Comparison of ENCODE assay signal across 20 cellular contexts in genomic region chr2:10271509-10271908, GRCh38. TPM values are rescaled to one million over a fixed set of nuclear protein-coding genes. Genes with fewer than 3 reads are reported as not detected.
A peak's percentile ranks its signal among the peaks of the same experiment; 100 is the strongest.
DNase-seq lines count a peak whose midpoint lies in the region; ATAC-seq and TF ChIP-seq lines count a peak whose summit lies in the region.
"Had no signal": no experiment of that assay in that cellular context is flagged by ENCODE, and none has a peak within 500 bp of the region (broad histone marks: within the 10 kb centered on the region; RNA-seq: fewer than 3 reads in every experiment).

No MANE protein-coding gene starts in this region.

- BruUV-seq in PC-3 (replicated peaks; lab: Mats Ljungman, UMichigan), result no TSS peak

- H3K27me3 ChIP-seq in H7 (ENCODE audit: control insufficient read depth, insufficient read depth, low read length) (no peaks in the 10 kb centered on the region), PC-3 (ENCODE audit: low read length) (no peaks in the 10 kb centered on the region), endodermal cell (ENCODE audit: control insufficient read depth, insufficient read depth, low read length, poor library complexity, severe bottlenecking) (no peaks in the 10 kb centered on the region), trophoblast cell (ENCODE audit: insufficient read depth, low read length) (no peaks in the 10 kb centered on the region)
- H3K27me3 ChIP-seq: dorsolateral prefrontal cortex had no signal

- H3K9me3 ChIP-seq in PC-3 (ENCODE audit: low read length) (no peaks in the 10 kb centered on the region), endodermal cell (ENCODE audit: control insufficient read depth, low read length) (no peaks in the 10 kb centered on the region), trophoblast cell (ENCODE audit: insufficient read depth, low read depth, low read length) (peaks cover 6% of the 10 kb centered on the region)

- H2BK5ac ChIP-seq in trophoblast cell (ENCODE audit: low read depth, low read length, poor library complexity), result no peak overlapping the region

- CTCF ChIA-PET in PC-3 (lab: Charles Lee), result interaction anchor here (0.6 kb wide), 3 partner anchors 34 to 138 kb away, joined by 3 to 4 read pairs (median 3); no protein-coding TSS in a partner anchor

- H2AK5ac ChIP-seq in trophoblast cell (ENCODE audit: low read length), result no peak overlapping the region

- H3K9me3 Mint-ChIP-seq in endodermal cell, result no peaks in the 10 kb centered on the region
- H3K9me3 Mint-ChIP-seq: CD8-positive, alpha-beta T cell; HFFc6; T-helper 1 cell treated with Interleukin-12 subunit alpha and Interleukin-12 subunit beta and Interleukin-4 antibody, amounts not matched to agents 30 μg/mL and 1 μg/mL, for 36 hours had no signal

- H3K4me3 ChIP-seq in H7 (ENCODE audit: insufficient read depth, low read depth, low read length), result no peak overlapping the region
- H3K4me3 ChIP-seq in PC-3 (ENCODE audit: low read length), result no peak overlapping the region
- no peak overlapping the region for H3K4me3 ChIP-seq in endodermal cell (ENCODE audit: low read length)
- peak overlapping the region; percentile 18 for H3K4me3 ChIP-seq in trophoblast cell (ENCODE audit: low read depth, low read length)
- H3K4me3 ChIP-seq: dorsolateral prefrontal cortex had no signal

- H3K36me3 ChIP-seq in H7 (replicated peaks; ENCODE audit: control insufficient read depth, insufficient read depth, low read length), result no peaks in the 10 kb centered on the region
- no peaks in the 10 kb centered on the region for H3K36me3 ChIP-seq in PC-3 (ENCODE audit: low read depth, low read length)
- no peaks in the 10 kb centered on the region for H3K36me3 ChIP-seq in endodermal cell (ENCODE audit: control insufficient read depth, insufficient read depth, low read length)
- H3K36me3 ChIP-seq in trophoblast cell (ENCODE audit: control insufficient read depth in 1 of 2, insufficient read depth in 2 of 2, low read length in 2 of 2), result peaks cover 0 to 2% of the 10 kb centered on the region in 2 experiments

- no peak overlapping the region for H3K27ac Mint-ChIP-seq in endodermal cell
- H3K27ac Mint-ChIP-seq: CD8-positive, alpha-beta T cell; HFFc6; T-helper 1 cell treated with Interleukin-12 subunit alpha and Interleukin-12 subunit beta and Interleukin-4 antibody, amounts not matched to agents 30 μg/mL and 1 μg/mL, for 36 hours had no signal

- peak overlapping the region; percentile 20; the same call in 1 of the 2 replicates for H3K4me2 ChIP-seq in PC-3 (ENCODE audit: low read length)
- H3K4me2 ChIP-seq in trophoblast cell (ENCODE audit: low read length), result no peak overlapping the region

- peak; percentile 43 for DNase-seq in H7
- DNase-seq in PC-3, result no peak
- DNase-seq in endodermal cell, result peak; percentile 33
- no peak for DNase-seq in trophoblast cell
- no peak for DNase-seq in amygdala (lab: John Stamatoyannopoulos, UW)
- no peak for DNase-seq in T-helper 2 cell
- DNase-seq: activated CD4-positive, alpha-beta T cell treated with anti-CD3 and anti-CD28 coated beads for 4 hours; anterior cingulate cortex; caudate nucleus; DMS53; GDM1; HFFc6; Karpas-422; NCI-H1694 treated with DMSO at 0.1 percent for 48 hours; NCI-H82 had no signal

- H4K91ac ChIP-seq in trophoblast cell (ENCODE audit: low read depth, low read length), result no peak overlapping the region

- H3K79me2 ChIP-seq in PC-3 (ENCODE audit: low read length) (no peaks in the 10 kb centered on the region), trophoblast cell (ENCODE audit: control insufficient read depth, insufficient read depth, low read length, poor library complexity) (no peaks in the 10 kb centered on the region)

- POLR2A ChIA-PET in PC-3 (lab: Charles Lee; ENCODE audit: unreplicated experiment), result no interaction called here

- no peak overlapping the region for H4K8ac ChIP-seq in trophoblast cell (ENCODE audit: low read depth, low read length)

- no peak overlapping the region for H2BK120ac ChIP-seq in trophoblast cell (ENCODE audit: insufficient read depth, low read length, poor library complexity)

- H3K4me1 Mint-ChIP-seq in endodermal cell, result peaks cover 2% of the 10 kb centered on the region

- H3K23ac ChIP-seq in trophoblast cell (ENCODE audit: low read length), result no peak overlapping the region

- H3K4me3 Mint-ChIP-seq in endodermal cell, result no peak overlapping the region
- H3K4me3 Mint-ChIP-seq: CD8-positive, alpha-beta T cell; HFFc6; T-helper 1 cell treated with Interleukin-12 subunit alpha and Interleukin-12 subunit beta and Interleukin-4 antibody, amounts not matched to agents 30 μg/mL and 1 μg/mL, for 36 hours had no signal

- no peaks in the 10 kb centered on the region for H3F3A ChIP-seq in PC-3 (ENCODE audit: low read length, unreplicated experiment)

- H3K9ac ChIP-seq in PC-3 (ENCODE audit: low read length) (no peak overlapping the region), endodermal cell (ENCODE audit: extremely low read depth, low read length, poor library complexity, severe bottlenecking) (no peak overlapping the region), trophoblast cell (ENCODE audit: low read length) (no peak overlapping the region)

- no peak overlapping the region for H3K14ac ChIP-seq in trophoblast cell (ENCODE audit: low read length)

- WGBS in endodermal cell (ENCODE audit: insufficient coverage in 1 of 2, insufficient read length in 1 of 2), 2 experiments, result 86% methylated on average over 11 to 15 of the region's 15 CpGs
- WGBS in trophoblast cell (ENCODE audit: extremely low coverage, insufficient coverage, insufficient read length), result no CpG with 5 or more reads among the region's 15 CpGs

- no peak for ATAC-seq in PC-3
- ATAC-seq in HG03097 (IDR thresholded peaks at IDR 0.05; ENCODE audit: low FRiP score, unreplicated experiment), result no peak
- ATAC-seq: CD8-positive, alpha-beta T cell had no signal

- H3K9me2 ChIP-seq in PC-3 (replicated peaks; ENCODE audit: low read length), result no peaks in the 10 kb centered on the region

- no peak overlapping the region for H3K27ac ChIP-seq in PC-3 (ENCODE audit: low read length)
- no peak overlapping the region for H3K27ac ChIP-seq in endodermal cell (ENCODE audit: low read depth, low read length)
- H3K27ac ChIP-seq in trophoblast cell (ENCODE audit: low read depth, low read length), result no peak overlapping the region
- H3K27ac ChIP-seq: dorsolateral prefrontal cortex, epithelial cell of prostate had no signal

- TF ChIP-seq CTCF in PC-3 (conservative IDR thresholded peaks at IDR 0.05; ENCODE audit: low read depth, low read length), result no peak
- no peak for TF ChIP-seq CTCF in endodermal cell (conservative IDR thresholded peaks at IDR 0.05)

- H3K27me3 Mint-ChIP-seq in endodermal cell (ENCODE audit: insufficient read depth), result no peaks in the 10 kb centered on the region

- no peak overlapping the region for H3K4ac ChIP-seq in trophoblast cell (ENCODE audit: low read depth, low read length)

- intact Hi-C loops in PC-3 (cut with micrococcal nuclease), result no loop called here

- H4K20me1 ChIP-seq in PC-3 (ENCODE audit: low read length), result no peaks in the 10 kb centered on the region

- no peak overlapping the region for H4K12ac ChIP-seq in trophoblast cell (ENCODE audit: low read depth, low read length)

- no peak overlapping the region for H3K18ac ChIP-seq in trophoblast cell (ENCODE audit: low read length)

- no peaks in the 10 kb centered on the region for H3K79me1 ChIP-seq in trophoblast cell (ENCODE audit: low read length)

- H3K4me1 ChIP-seq in PC-3 (ENCODE audit: insufficient read depth, low read length), result peaks cover 25% of the 10 kb centered on the region
- H3K4me1 ChIP-seq in endodermal cell (ENCODE audit: control insufficient read depth, insufficient read depth, low read length), result no peaks in the 10 kb centered on the region
- H3K4me1 ChIP-seq in trophoblast cell (ENCODE audit: control insufficient read depth in 1 of 2, insufficient read depth in 2 of 2, low read length in 2 of 2), result no peaks in the 10 kb centered on the region

- no peaks in the 10 kb centered on the region for H3K36me3 Mint-ChIP-seq in endodermal cell (ENCODE audit: low read depth)
- H3K36me3 Mint-ChIP-seq: CD8-positive, alpha-beta T cell had no signal

- H2BK12ac ChIP-seq in trophoblast cell (ENCODE audit: low read length), result no peak overlapping the region

- no peak overlapping the region for H2AFZ ChIP-seq in PC-3 (ENCODE audit: low read length)
- no peak overlapping the region for H2AFZ ChIP-seq in trophoblast cell (ENCODE audit: insufficient read depth, low read length, poor library complexity)

RNA-seq across cellular contexts. Expression of gene HPCAL1, which starts 31.2 kb away (rescaled TPM):
- 21.8 and 22.0 TPM in 2 replicates for total RNA-seq in H7 (2014; rRNA removed; shearing (Covaris generic))
- total RNA-seq in PC-3 (2014; rRNA removed), result 312 and 339 TPM in 2 replicates
- 1 to 10 TPM; 6.8 to 8.1 TPM for total RNA-seq in endodermal cell
- polyA plus RNA-seq in endodermal cell (2013, experiment 1 of 2), result 17.6 TPM
- 14.0 TPM for polyA plus RNA-seq in endodermal cell (2013, experiment 2 of 2)
- 124 and 139 TPM in 2 replicates for polyA plus RNA-seq in trophoblast cell (2013)

Comparison
In these comparisons a context has a peak if more than half of its experiments do, and no peak if none do; other contexts are left out.
1. DNase-seq: peak in H7 (single experiment) and endodermal cell (single experiment); none in PC-3 (single experiment), trophoblast cell (0 of 2), amygdala (0 of 56) and T-helper 2 cell (0 of 5).
2. RNA of gene HPCAL1, which starts 31.2 kb away (total RNA-seq): 312 to 339 TPM in PC-3; 21.8 to 22.0 TPM in H7 and 6.8 to 8.1 TPM in endodermal cell; every median in the first group is over 10 times any median in the second.